8 cellular contexts compared by ENCODE assay signal in the genomic region with DNA sequence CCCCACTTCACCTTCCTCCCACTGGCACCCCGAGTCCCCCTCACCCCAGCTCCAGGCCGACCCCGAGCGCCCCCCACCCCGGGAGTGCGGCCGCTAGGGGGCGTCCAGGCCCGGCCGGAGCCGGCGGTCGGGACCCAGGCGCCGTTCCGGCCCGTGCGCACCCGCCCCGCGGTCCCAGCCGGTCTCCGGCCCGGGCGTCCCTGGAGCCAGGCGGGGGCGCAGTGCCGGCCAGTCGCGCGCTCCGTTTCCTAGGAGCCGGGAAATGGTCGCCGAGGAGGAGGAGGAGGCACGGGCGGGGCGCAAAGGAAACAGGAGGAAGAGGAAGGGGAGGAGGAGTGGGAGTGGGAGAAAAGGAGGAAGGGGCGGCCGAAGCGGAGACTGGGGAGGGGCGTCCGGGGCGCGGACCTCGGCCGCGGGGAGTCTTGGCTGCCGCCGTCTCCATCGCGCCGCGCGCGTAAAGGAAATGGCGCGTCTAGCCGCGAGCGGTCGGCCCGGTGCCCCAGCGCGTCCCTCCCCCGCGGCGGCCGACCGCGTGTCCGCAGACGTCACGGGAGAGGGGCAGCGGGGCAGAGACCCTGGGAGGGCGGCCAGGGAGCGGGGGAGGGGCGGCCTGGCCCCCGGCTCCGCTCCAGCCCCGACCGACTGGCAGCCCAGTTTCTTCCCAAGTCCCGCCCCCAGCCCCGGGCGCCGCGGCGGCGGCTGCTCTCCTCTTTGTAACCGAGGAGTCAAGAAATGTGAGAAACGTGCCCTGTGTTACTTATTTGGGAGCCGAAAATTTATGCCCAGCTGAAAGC. TPM values are rescaled to one million over a fixed set of nuclear protein-coding genes. Genes with fewer than 3 reads are reported as not detected.
DNase-seq lines count a peak whose midpoint lies in the region; ATAC-seq, FAIRE-seq and TF ChIP-seq lines count a peak whose summit lies in the region.

No MANE protein-coding gene starts in this region.

- no peaks in the 10 kb centered on the region for H3K9me2 ChIP-seq in PC-9 (ENCODE audit: insufficient read depth)

- FAIRE-seq in HTR-8/SVneo (lab: Jason Lieb, UNC) = peak; percentile 20

- H3K27ac ChIP-seq in PC-9 (peak overlapping the region; percentile 95), neutrophil (peak overlapping the region; percentile 69), uterus (peak overlapping the region; percentile 93 to 98)

- no peaks in the 10 kb centered on the region for H3K9me3 Mint-ChIP-seq in activated naive CD4-positive, alpha-beta T cell treated with anti-CD3 and anti-CD28 coated beads, Interleukin-2, amount 50 U/mL, for 72 hours

- H3K4me2 ChIP-seq in PC-9 = peak overlapping the region; percentile 84

- peaks cover 1% of the 10 kb centered on the region; the same call in 1 of the 2 replicates for H3K36me3 ChIP-seq in PC-9 (ENCODE audit: low read depth)
- H3K36me3 ChIP-seq in neutrophil = no peaks in the 10 kb centered on the region
- H3K36me3 ChIP-seq in uterus = no peaks in the 10 kb centered on the region

- H3K4me1 ChIP-seq in PC-9 (replicated peaks; ENCODE audit: insufficient read depth) (0 out of 2 replicates have a peak, but pooled peaks cover 6% of the 10 kb centered on the region), neutrophil (ENCODE audit: control insufficient read depth in 1 of 2, insufficient read depth in 1 of 2, low read depth in 1 of 2, low read length in 1 of 2) (peaks cover 17 to 18% of the 10 kb centered on the region in 2 experiments), uterus (peaks cover 0 to 16% of the 10 kb centered on the region in 2 donors)

- TF ChIP-seq POLR2A in uterus (IDR thresholded peaks at IDR 0.05) = peak; percentile 46 to 76

- H3K36me3 Mint-ChIP-seq in activated naive CD4-positive, alpha-beta T cell treated with anti-CD3 and anti-CD28 coated beads, Interleukin-2, amount 50 U/mL, for 72 hours = no peaks in the 10 kb centered on the region

- H2AFZ ChIP-seq in PC-9 = peak overlapping the region; percentile 87

- POLR2A ChIA-PET in PC-9 (lab: Charles Lee; ENCODE audit: unreplicated experiment) = interaction anchor here (0.6 to 0.7 kb wide), 3 partner anchors 341 to 1395 kb away, joined by 4 to 6 read pairs (median 4); no protein-coding TSS in a partner anchor

- H3K4me3 ChIP-seq in PC-9 (peak overlapping the region; percentile 83), neutrophil (ENCODE audit: low read depth in 1 of 2, low read length in 1 of 2) (peak overlapping the region; percentile 76 to 77), uterus (peak overlapping the region; percentile 77 to 92)

- intact Hi-C loops in PC-9 (cut with micrococcal nuclease; ENCODE audit: unreplicated experiment) = loop anchor here (1.0 to 5.0 kb wide), 3 partner anchors 25 to 342 kb away; no protein-coding TSS in a partner anchor
- intact Hi-C loops in uterus (cut with DNase I; ENCODE audit: low total_unique reads) = no loop called here

- H3K79me2 ChIP-seq in PC-9 (ENCODE audit: low read depth) = no peaks in the 10 kb centered on the region

- H3K27me3 ChIP-seq in PC-9 (ENCODE audit: insufficient read depth, low read depth) = peaks cover 17% of the 10 kb centered on the region
- H3K27me3 ChIP-seq in neutrophil = peaks cover 80% of the 10 kb centered on the region
- no peaks in the 10 kb centered on the region for H3K27me3 ChIP-seq in uterus

- CTCF ChIA-PET in PC-9 (lab: Charles Lee) = interaction anchor here (0.6 kb wide), 2 partner anchors 349 to 365 kb away, joined by 3 to 4 read pairs; no protein-coding TSS in a partner anchor

- TF ChIP-seq CTCF in PC-9 (conservative IDR thresholded peaks at IDR 0.05) (peak; percentile 92), neutrophil (IDR thresholded peaks at IDR 0.05) (peak; percentile 63), uterus (IDR thresholded peaks at IDR 0.05) (peak; percentile 63 to 97 (median 76))

- H3K9me3 ChIP-seq in PC-9 (ENCODE audit: insufficient read depth, low read depth) (no peaks in the 10 kb centered on the region), neutrophil (no peaks in the 10 kb centered on the region), uterus (no peaks in the 10 kb centered on the region)

- DNase-seq in COR-L47 (lab: John Stamatoyannopoulos, UW) (peak; percentile 80), HTR-8/SVneo (ENCODE audit: insufficient read length, low spot score) (peak; percentile 82), PC-9 (peak; percentile 61 to 83), globus pallidus (ENCODE audit: low spot score) (peak; percentile 68), uterus (peak; percentile 80 to 83)
- DNase-seq in activated naive CD4-positive, alpha-beta T cell treated with anti-CD3 and anti-CD28 coated beads, Interleukin-2, amount 50 U/mL, for 72 hours (ENCODE audit: low spot score in 2 of 2) = peak; percentile 69 to 78

- no TSS peak for BruUV-seq in PC-9 (replicated peaks; lab: Mats Ljungman, UMichigan)

- no peak overlapping the region for H3K27ac Mint-ChIP-seq in activated naive CD4-positive, alpha-beta T cell treated with anti-CD3 and anti-CD28 coated beads, Interleukin-2, amount 50 U/mL, for 72 hours

- no peaks in the 10 kb centered on the region for H4K20me1 ChIP-seq in PC-9 (ENCODE audit: insufficient read depth)

- ATAC-seq in activated naive CD4-positive, alpha-beta T cell treated with anti-CD3 and anti-CD28 coated beads, Interleukin-2, amount 50 U/mL, for 72 hours = peak; percentile 70 to 77
- no peak for ATAC-seq in HG02970 (IDR thresholded peaks at IDR 0.05; ENCODE audit: low FRiP score, unreplicated experiment)

- peaks cover 4% of the 10 kb centered on the region; the same call in 1 of the 2 replicates for H3F3A ChIP-seq in PC-9 (ENCODE audit: insufficient read depth, low read depth)

RNA-seq across cellular contexts. Expression of gene KCTD15, which starts 1.1 kb away (rescaled TPM):
- 13.8 and 20.4 TPM in 2 replicates for total RNA-seq in PC-9 (2021)
- 1 to 10 TPM; 2.0 to 8.9 TPM for total RNA-seq in activated naive CD4-positive, alpha-beta T cell treated with anti-CD3 and anti-CD28 coated beads, Interleukin-2, amount 50 U/mL, for 72 hours
- 100 to 1,000 TPM in 1 of 4 donors, 10 to 100 TPM in 3; 23.8 to 149 (median 51.8) TPM for total RNA-seq in uterus
